ENCODE assay signal across 14 cellular contexts in the genomic region with DNA sequence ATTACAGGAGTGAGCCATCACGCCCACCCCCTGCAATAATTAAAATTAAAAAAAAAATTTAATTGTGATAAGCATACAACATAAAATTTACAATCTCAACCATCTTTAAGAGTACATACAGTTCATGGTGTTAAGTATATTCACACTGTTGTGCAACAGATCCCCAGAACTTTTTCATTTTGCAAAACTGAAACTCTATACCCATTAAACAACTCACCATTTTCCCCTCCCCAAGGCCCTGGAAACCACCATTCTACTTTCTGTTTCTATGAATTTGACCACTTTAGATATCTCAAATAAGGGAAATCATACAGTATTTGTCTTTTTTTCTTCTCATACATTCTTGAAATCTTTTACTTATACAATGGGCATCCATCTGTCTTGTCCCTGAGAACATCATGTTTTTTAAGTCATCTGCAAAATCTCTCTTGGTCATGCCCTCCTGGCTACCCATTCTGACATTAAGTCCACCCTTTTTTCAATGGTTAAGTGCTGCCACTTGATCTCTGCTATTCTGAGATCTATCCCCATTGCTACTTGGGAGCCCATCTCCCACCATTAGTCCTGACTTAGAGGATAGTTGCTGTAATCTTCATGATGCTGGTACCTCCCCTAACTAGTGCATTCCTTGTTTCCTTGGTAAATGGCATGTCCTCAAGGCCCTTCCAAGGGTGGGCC. TPM values are rescaled to one million over a fixed set of nuclear protein-coding genes. Genes with fewer than 3 reads are reported as not detected.
DNase-seq lines count a peak whose midpoint lies in the region; ATAC-seq and TF ChIP-seq lines count a peak whose summit lies in the region.
"Had no signal": no experiment of that assay in that cellular context is flagged by ENCODE, and none has a peak within 500 bp of the region (broad histone marks: within the 10 kb centered on the region; RNA-seq: fewer than 3 reads in every experiment).

No MANE protein-coding gene starts in this region.

- no peak overlapping the region for H3K4me3 Mint-ChIP-seq in natural killer cell
- H3K4me3 Mint-ChIP-seq: activated naive CD4-positive, alpha-beta T cell treated with anti-CD3 and anti-CD28 coated beads, Interleukin-2, amount 50 U/mL, for 24 hours had no signal

- no peaks in the 10 kb centered on the region for H3K27me3 Mint-ChIP-seq in natural killer cell (ENCODE audit: low read depth in 2 of 2)
- H3K27me3 Mint-ChIP-seq: activated naive CD4-positive, alpha-beta T cell treated with anti-CD3 and anti-CD28 coated beads, Interleukin-2, amount 50 U/mL, for 24 hours had no signal

- H3K4me1 Mint-ChIP-seq in natural killer cell, result peaks cover 7 to 8% of the 10 kb centered on the region in 2 donors
- H3K4me1 Mint-ChIP-seq: activated naive CD4-positive, alpha-beta T cell treated with anti-CD3 and anti-CD28 coated beads, Interleukin-2, amount 50 U/mL, for 24 hours had no signal

- no peaks in the 10 kb centered on the region for H3K9me3 Mint-ChIP-seq in natural killer cell
- H3K9me3 Mint-ChIP-seq: activated naive CD4-positive, alpha-beta T cell treated with anti-CD3 and anti-CD28 coated beads, Interleukin-2, amount 50 U/mL, for 24 hours had no signal

- intact Hi-C loops in natural killer cell (cut with micrococcal nuclease), result no loop called here

- DNase-seq in natural killer cell, result no peak
- no peak for DNase-seq in kidney tubule cell (ENCODE audit: low spot score)
- DNase-seq: C1 segment of cervical spinal cord; central memory CD4-positive, alpha-beta T cell; DMS79 treated with DMSO at 0.1 percent for 48 hours; NCI-H2107; stimulated activated CD4-positive, alpha-beta T cell treated with anti-CD3 and anti-CD28 coated beads, Interleukin-4, amount 100 ng/mL, for 24 hours had no signal

- no peak overlapping the region for H3K27ac Mint-ChIP-seq in natural killer cell
- H3K27ac Mint-ChIP-seq: activated naive CD4-positive, alpha-beta T cell treated with anti-CD3 and anti-CD28 coated beads, Interleukin-2, amount 50 U/mL, for 24 hours had no signal

- no peak for TF ChIP-seq CTCF in natural killer cell (IDR thresholded peaks at IDR 0.05)

- no peaks in the 10 kb centered on the region for H3K36me3 Mint-ChIP-seq in natural killer cell
- H3K36me3 Mint-ChIP-seq: activated naive CD4-positive, alpha-beta T cell treated with anti-CD3 and anti-CD28 coated beads, Interleukin-2, amount 50 U/mL, for 24 hours had no signal

- peak; percentile 81 for ATAC-seq in GM18868 (IDR thresholded peaks at IDR 0.05; ENCODE audit: unreplicated experiment)
- peak; percentile 65 for ATAC-seq in GM21529 (IDR thresholded peaks at IDR 0.05; ENCODE audit: unreplicated experiment)
- ATAC-seq in HG03565 (IDR thresholded peaks at IDR 0.05; ENCODE audit: unreplicated experiment), result peak; percentile 49
- ATAC-seq in natural killer cell, result peak in 2 of 3 donors; percentile 41 to 50
- ATAC-seq in HG02798 (IDR thresholded peaks at IDR 0.05; ENCODE audit: poor library complexity, unreplicated experiment), result no peak
- no peak for ATAC-seq in HG02970 (IDR thresholded peaks at IDR 0.05; ENCODE audit: low FRiP score, unreplicated experiment)
- ATAC-seq: sciatic nerve had no signal

RNA-seq across cellular contexts. Expression of gene ZFYVE9, which starts 39.4 kb away (rescaled TPM):
- 1 to 10 TPM; 1.1 to 2.3 (median 1.8) TPM for total RNA-seq in natural killer cell

RNA-seq across cellular contexts. Expression of gene BTF3L4, which starts 46.4 kb away (rescaled TPM):
- 10 to 100 TPM; 24.2 to 25.3 (median 25.2) TPM for total RNA-seq in natural killer cell

RNA-seq across cellular contexts. Expression of gene TXNDC12, which starts 47.5 kb away (rescaled TPM):
- 10 to 100 TPM; 35.0 to 39.4 (median 38.7) TPM for total RNA-seq in natural killer cell

Comparison
In these comparisons a context has a peak if more than half of its experiments do, and no peak if none do; other contexts are left out.
1. ATAC-seq: peak in GM18868 (single experiment), GM21529 (single experiment), HG03565 (single experiment) and natural killer cell (2 of 3); none in HG02798 (single experiment) and HG02970 (single experiment).